12 cellular contexts compared by ENCODE assay signal in genomic region chr5:982377-983237, GRCh38. TPM values are rescaled to one million over a fixed set of nuclear protein-coding genes. Genes with fewer than 3 reads are reported as not detected.
A peak's percentile ranks its signal among the peaks of the same experiment; 100 is the strongest.
DNase-seq lines count a peak whose midpoint lies in the region; ATAC-seq and TF ChIP-seq lines count a peak whose summit lies in the region.
"Had no signal": no experiment of that assay in that cellular context is flagged by ENCODE, and none has a peak within 500 bp of the region (broad histone marks: within the 10 kb centered on the region; RNA-seq: fewer than 3 reads in every experiment).

No MANE protein-coding gene starts in this region.

- H3K4me1 ChIP-seq in RWPE2 (ENCODE audit: insufficient read depth, poor library complexity, severe bottlenecking): no peaks in the 10 kb centered on the region

- H3K9me3 Mint-ChIP-seq in CD4-positive, alpha-beta T cell: peaks cover 3% of the 10 kb centered on the region

- TF ChIP-seq CTCF in 22Rv1 (IDR thresholded peaks at IDR 0.05) (peak; percentile 65), GM12873 (IDR thresholded peaks at IDR 0.05; ENCODE audit: insufficient read depth, low read depth, low read length, missing control alignments) (peak; percentile 25), RWPE2 (IDR thresholded peaks at IDR 0.05; ENCODE audit: poor library complexity, severe bottlenecking) (peak; percentile 16)
- TF ChIP-seq CTCF in CD4-positive, alpha-beta T cell (IDR thresholded peaks at IDR 0.05): no peak

- POLR2A ChIA-PET in CD4-positive, alpha-beta T cell (lab: Charles Lee): no interaction called here

- H3K4me3 Mint-ChIP-seq in CD4-positive, alpha-beta T cell: no peak overlapping the region

- H3K36me3 ChIP-seq in RWPE2 (ENCODE audit: low read depth): no peaks in the 10 kb centered on the region

- no peak for ATAC-seq in RWPE2 (ENCODE audit: low read depth)
- ATAC-seq in CD4-positive, alpha-beta T cell (ENCODE audit: poor library complexity): no peak

- H3K27ac ChIP-seq in 22Rv1: no peak overlapping the region
- no peak overlapping the region for H3K27ac ChIP-seq in RWPE2 (ENCODE audit: poor library complexity, severe bottlenecking)
- H3K27ac ChIP-seq in CD4-positive, alpha-beta T cell (ENCODE audit: low read depth, low read length): no peak overlapping the region

- H3K36me3 Mint-ChIP-seq in CD4-positive, alpha-beta T cell (ENCODE audit: low read depth): no peaks in the 10 kb centered on the region

- peaks cover 13% of the 10 kb centered on the region for H3K27me3 ChIP-seq in RWPE2 (ENCODE audit: insufficient read depth, poor library complexity, severe bottlenecking)
- peaks cover 3% of the 10 kb centered on the region for H3K27me3 ChIP-seq in CD4-positive, alpha-beta T cell (ENCODE audit: control insufficient read depth, insufficient read depth, low read length)

- no peak overlapping the region for H3K4me3 ChIP-seq in RWPE2 (ENCODE audit: severe bottlenecking)

- H3K9me3 ChIP-seq in RWPE2 (ENCODE audit: severe bottlenecking): no peaks in the 10 kb centered on the region
- no peaks in the 10 kb centered on the region for H3K9me3 ChIP-seq in CD4-positive, alpha-beta T cell (ENCODE audit: control insufficient read depth, low read length)

- H3K27me3 Mint-ChIP-seq in CD4-positive, alpha-beta T cell: peaks cover 20% of the 10 kb centered on the region

- peaks cover 11% of the 10 kb centered on the region for H3K4me1 Mint-ChIP-seq in CD4-positive, alpha-beta T cell (ENCODE audit: low read depth)

- CTCF ChIA-PET in CD4-positive, alpha-beta T cell (lab: Charles Lee): no interaction called here

- intact Hi-C loops in CD4-positive, alpha-beta T cell (cut with DNase I, micrococcal nuclease): no loop called here

- DNase-seq in RWPE2 (ENCODE audit: low spot score) (no peak), iPS-NIHi11 (ENCODE audit: low spot score) (peak; percentile 92), mucosa of gallbladder (ENCODE audit: low spot score) (no peak), NCI-H146 treated with DMSO at 0.1 percent for 48 hours (lab: John Stamatoyannopoulos, UW; ENCODE audit: unreplicated experiment) (no peak), dedifferentiated amniotic fluid mesenchymal stem cell (ENCODE audit: extremely low spot score) (no peak)
- DNase-seq in CD4-positive, alpha-beta T cell: no peak
- DNase-seq: activated naive CD8-positive, alpha-beta T cell treated with anti-CD3 and anti-CD28 coated beads, Interleukin-2, amount 10 ng/mL, durations not matched to agents 7 days and 5 days; DMS79; erythroblast; NCI-H187 treated with DMSO at 0.1 percent for 48 hours had no signal

- H3K27ac Mint-ChIP-seq in CD4-positive, alpha-beta T cell: no peak overlapping the region

RNA-seq across cellular contexts. Expression of gene NKD2, which starts 26.0 kb away (rescaled TPM):
- total RNA-seq in mucosa of gallbladder: 7.6 TPM
- total RNA-seq in CD4-positive, alpha-beta T cell: under 1 TPM; 0.17 to 0.30 TPM
